ENCODE assay signal across 20 cellular contexts in the genomic region with DNA sequence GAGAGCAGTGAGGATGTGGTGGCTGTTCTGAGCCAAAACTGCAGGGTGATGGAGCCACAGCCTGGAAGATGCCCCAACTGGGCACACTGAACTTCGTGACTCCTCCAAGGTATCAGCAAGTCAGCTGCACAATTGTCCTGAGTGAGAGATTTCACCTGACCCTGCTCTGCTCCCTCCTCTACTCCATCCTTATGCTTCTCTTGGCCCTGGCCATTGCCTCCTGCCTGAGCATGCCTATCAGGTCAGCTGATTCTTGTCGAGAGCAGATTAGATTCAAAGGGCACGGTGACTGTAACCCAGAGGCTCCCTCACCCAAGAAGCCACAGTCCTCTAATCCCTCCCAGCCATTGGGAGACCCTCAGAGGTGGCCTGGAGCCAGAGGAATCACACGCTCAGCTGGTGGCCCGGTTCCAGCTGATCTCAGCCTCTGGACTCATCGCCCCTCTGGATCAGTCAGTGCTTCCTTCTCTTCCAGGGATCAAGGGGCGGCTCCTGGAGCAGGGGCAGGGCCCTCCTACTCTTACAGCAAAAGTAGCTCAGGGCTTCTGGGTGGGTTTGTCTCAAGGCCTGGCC. TPM values are rescaled to one million over a fixed set of nuclear protein-coding genes. Genes with fewer than 3 reads are reported as not detected.
A peak's percentile ranks its signal among the peaks of the same experiment; 100 is the strongest.
DNase-seq lines count a peak whose midpoint lies in the region; ATAC-seq, FAIRE-seq and TF ChIP-seq lines count a peak whose summit lies in the region.
"Had no signal": no experiment of that assay in that cellular context is flagged by ENCODE, and none has a peak within 500 bp of the region (broad histone marks: within the 10 kb centered on the region; RNA-seq: fewer than 3 reads in every experiment).

No MANE protein-coding gene starts in this region.

- no peaks in the 10 kb centered on the region for H4K20me1 ChIP-seq in osteoblast (ENCODE audit: insufficient read depth, low read length)

- DNase-seq in NCI-H510A treated with DMSO at 0.1 percent for 48 hours (lab: John Stamatoyannopoulos, UW) (peak; percentile 27), NCI-H510A (lab: John Stamatoyannopoulos, UW) (no peak), bronchial epithelial cell (ENCODE audit: low read depth) (peak; percentile 33), osteoblast (ENCODE audit: insufficient read length, low spot score, missing footprints) (peak; percentile 83), RPMI8226 (no peak), SW 1271 (lab: John Stamatoyannopoulos, UW) (no peak)
- DNase-seq: GOT3, Kasumi-1, MM.1S, NCI-H1105 treated with DMSO at 0.1 percent for 48 hours, NCI-H1694 treated with DMSO at 0.1 percent for 48 hours, NCI-H2107, NCI-H345, NCI-H69, PC-9, SHP77 had no signal

- CTCF ChIA-PET in HEK293 (lab: Yijun Ruan, JAX) = interaction anchor here (0.6 to 3.4 kb wide), 6 partner anchors 10 to 1549 kb away, joined by 3 to 22 read pairs (median 4); no protein-coding TSS in a partner anchor

- H3K9me3 ChIP-seq in HEK293 (ENCODE audit: control insufficient read depth, insufficient read depth, low read depth, low read length) (no peaks in the 10 kb centered on the region), osteoblast (ENCODE audit: low read depth, low read length) (no peaks in the 10 kb centered on the region)

- H3K27me3 ChIP-seq in bronchial epithelial cell (ENCODE audit: control insufficient read depth, insufficient read depth, low read length) = peaks cover 2% of the 10 kb centered on the region
- no peaks in the 10 kb centered on the region for H3K27me3 ChIP-seq in osteoblast (ENCODE audit: insufficient read depth, low read length)

- TF ChIP-seq CTCF in HEK293 (tag by site-specific recombination; IDR thresholded peaks at IDR 0.05) (no peak), bronchial epithelial cell (IDR thresholded peaks at IDR 0.05; ENCODE audit: insufficient read depth, low read length, severe bottlenecking) (no peak), osteoblast (IDR thresholded peaks at IDR 0.05; ENCODE audit: extremely low read depth, low read depth, low read length) (no peak)

- peak; percentile 66 for FAIRE-seq in bronchial epithelial cell (lab: Jason Lieb, UNC)
- FAIRE-seq: A204.1 had no signal

- no peak overlapping the region for H3K4me3 ChIP-seq in HEK293 (ENCODE audit: low read depth, low read length)
- H3K4me3 ChIP-seq in bronchial epithelial cell (ENCODE audit: low read depth, low read length) = no peak overlapping the region
- no peak overlapping the region for H3K4me3 ChIP-seq in osteoblast (ENCODE audit: insufficient read depth, low read length)
- H3K4me3 ChIP-seq: PC-9 had no signal

- H2AFZ ChIP-seq in osteoblast (ENCODE audit: low read length) = no peak overlapping the region
- H2AFZ ChIP-seq: PC-9 had no signal

- ATAC-seq in HG02981 (IDR thresholded peaks at IDR 0.05; ENCODE audit: unreplicated experiment) = no peak

- no peaks in the 10 kb centered on the region for H3K36me3 ChIP-seq in HEK293 (ENCODE audit: control insufficient read depth in 2 of 2, insufficient read depth in 1 of 2, low read length in 2 of 2)
- H3K36me3 ChIP-seq in bronchial epithelial cell (ENCODE audit: control insufficient read depth, insufficient read depth, low read length) = no peaks in the 10 kb centered on the region
- no peaks in the 10 kb centered on the region for H3K36me3 ChIP-seq in osteoblast (ENCODE audit: insufficient read depth, low read length)

- POLR2A ChIA-PET in HEK293 (lab: Yijun Ruan, JAX) = interaction anchor here (0.6 to 1.2 kb wide), 2 partner anchors 15 to 168 kb away, joined by 3 read pairs; no protein-coding TSS in a partner anchor

- H3K4me1 ChIP-seq in HEK293 (ENCODE audit: control insufficient read depth, insufficient read depth, low read length) (no peaks in the 10 kb centered on the region), osteoblast (ENCODE audit: insufficient read depth, low read length) (peaks cover 7% of the 10 kb centered on the region)

- no peak overlapping the region for H3K4me2 ChIP-seq in osteoblast (ENCODE audit: insufficient read depth, low read length)
- H3K4me2 ChIP-seq: PC-9 had no signal

- H3K27ac ChIP-seq in HEK293 (ENCODE audit: extremely low read depth, low read depth, low read length) (no peak overlapping the region), osteoblast (ENCODE audit: low read depth, low read length) (no peak overlapping the region)
- H3K27ac ChIP-seq: C4-2B, PC-9 had no signal

- H3K79me2 ChIP-seq in osteoblast (ENCODE audit: insufficient read depth, low read length) = no peaks in the 10 kb centered on the region

TF ChIP-seq in HEK293, 187 proteins besides CTCF, POLR2A, EP300 and RAD21:
- TF ChIP-seq ZNF394 (tag by site-specific recombination; IDR thresholded peaks at IDR 0.05; ENCODE audit: borderline replicate concordance) (peak; percentile 35), ZNF16 (tag by site-specific recombination; IDR thresholded peaks at IDR 0.05; ENCODE audit: low read depth) (no peak), ZNF211 (tag by site-specific recombination; IDR thresholded peaks at IDR 0.05; ENCODE audit: low read depth) (no peak), GLI4 (tag by site-specific recombination; IDR thresholded peaks at IDR 0.05) (no peak), ZNF391 (tag by site-specific recombination; IDR thresholded peaks at IDR 0.05; ENCODE audit: borderline replicate concordance, low read depth) (no peak), ZBTB17 (tag by site-specific recombination; IDR thresholded peaks at IDR 0.05) (peak; percentile 63)
- TF ChIP-seq, protein P1, sequence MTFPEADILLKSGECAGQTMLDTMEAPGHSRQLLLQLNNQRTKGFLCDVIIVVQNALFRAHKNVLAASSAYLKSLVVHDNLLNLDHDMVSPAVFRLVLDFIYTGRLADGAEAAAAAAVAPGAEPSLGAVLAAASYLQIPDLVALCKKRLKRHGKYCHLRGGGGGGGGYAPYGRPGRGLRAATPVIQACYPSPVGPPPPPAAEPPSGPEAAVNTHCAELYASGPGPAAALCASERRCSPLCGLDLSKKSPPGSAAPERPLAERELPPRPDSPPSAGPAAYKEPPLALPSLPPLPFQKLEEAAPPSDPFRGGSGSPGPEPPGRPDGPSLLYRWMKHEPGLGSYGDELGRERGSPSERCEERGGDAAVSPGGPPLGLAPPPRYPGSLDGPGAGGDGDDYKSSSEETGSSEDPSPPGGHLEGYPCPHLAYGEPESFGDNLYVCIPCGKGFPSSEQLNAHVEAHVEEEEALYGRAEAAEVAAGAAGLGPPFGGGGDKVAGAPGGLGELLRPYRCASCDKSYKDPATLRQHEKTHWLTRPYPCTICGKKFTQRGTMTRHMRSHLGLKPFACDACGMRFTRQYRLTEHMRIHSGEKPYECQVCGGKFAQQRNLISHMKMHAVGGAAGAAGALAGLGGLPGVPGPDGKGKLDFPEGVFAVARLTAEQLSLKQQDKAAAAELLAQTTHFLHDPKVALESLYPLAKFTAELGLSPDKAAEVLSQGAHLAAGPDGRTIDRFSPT (tag by site-specific recombination; IDR thresholded peaks at IDR 0.05) = no peak

RNA-seq across cellular contexts. Expression of a gene that starts 7.0 kb away (rescaled TPM):
- 24.5 and 30.5 TPM in 2 replicates for total RNA-seq in bronchial epithelial cell
- total RNA-seq in osteoblast = 32.2 and 33.6 TPM in 2 replicates

RNA-seq across cellular contexts. Expression of a gene that starts 23.8 kb away (rescaled TPM):
- total RNA-seq in bronchial epithelial cell = 0.13 TPM in 1 of 2 replicates, not detected in the other
- 10.1 and 17.7 TPM in 2 replicates for total RNA-seq in osteoblast

Comparison
In these comparisons a context has a peak if more than half of its experiments do, and no peak if none do; other contexts are left out.
1. DNase-seq: peak in NCI-H510A treated with DMSO at 0.1 percent for 48 hours (single experiment), bronchial epithelial cell (single experiment) and osteoblast (single experiment); none in NCI-H510A (single experiment), RPMI8226 (single experiment) and SW 1271 (0 of 2).